21 cellular contexts compared by ENCODE assay signal in genomic region chr2:62768615-62769014, GRCh38.
A peak's percentile ranks its signal among the peaks of the same experiment; 100 is the strongest.
DNase-seq lines count a peak whose midpoint lies in the region; ATAC-seq and TF ChIP-seq lines count a peak whose summit lies in the region.
"Had no signal": no experiment of that assay in that cellular context is flagged by ENCODE, and none has a peak within 500 bp of the region (broad histone marks: within the 10 kb centered on the region; RNA-seq: fewer than 3 reads in every experiment).

No MANE protein-coding gene starts in this region.

- H3K9me3 Mint-ChIP-seq in MCF 10A (ENCODE audit: unreplicated experiment): peaks cover 7% of the 10 kb centered on the region
- H3K9me3 Mint-ChIP-seq: T-cell had no signal

- in situ Hi-C loops in mammary epithelial cell (cut with MboI; ENCODE audit: low sequenced_read_pairs in 2 of 2): no loop called here

- peaks cover 21% of the 10 kb centered on the region for H3K36me3 Mint-ChIP-seq in MCF 10A (ENCODE audit: insufficient read depth, unreplicated experiment)

- H3K27me3 ChIP-seq in mammary epithelial cell (ENCODE audit: insufficient read depth, low read length) (no peaks in the 10 kb centered on the region), PC-3 (ENCODE audit: low read length) (no peaks in the 10 kb centered on the region), body of pancreas (no peaks in the 10 kb centered on the region), BE2C (no peaks in the 10 kb centered on the region)

- CTCF ChIA-PET in mammary epithelial cell (lab: Charles Lee; ENCODE audit: low non-redundant PET) (interaction anchor here (0.7 kb wide), 1 partner anchor 312 kb away, joined by 3 read pairs; no protein-coding TSS in a partner anchor), MCF 10A (lab: Yijun Ruan, JAX) (interaction anchor here (1.9 to 12.2 kb wide), 2 partner anchors 18 to 314 kb away, joined by 4 to 266 read pairs; no protein-coding TSS in a partner anchor), PC-3 (lab: Charles Lee) (no interaction called here)

- H3K4me1 ChIP-seq in mammary epithelial cell (ENCODE audit: insufficient read depth, low read length) (no peaks in the 10 kb centered on the region), PC-3 (ENCODE audit: insufficient read depth, low read length) (peaks cover 29% of the 10 kb centered on the region), body of pancreas (no peaks in the 10 kb centered on the region), BE2C (peaks cover 6% of the 10 kb centered on the region)

- intact Hi-C loops in mammary epithelial cell (cut with micrococcal nuclease): no loop called here
- intact Hi-C loops in MCF 10A (cut with micrococcal nuclease): no loop called here
- intact Hi-C loops in PC-3 (cut with micrococcal nuclease): loop anchor here (1.0 to 5.0 kb wide), 2 partner anchors 36 to 190 kb away; no protein-coding TSS in a partner anchor
- intact Hi-C loops in body of pancreas (cut with DNase I): loop anchor here (5.0 kb wide), 1 partner anchor 51 kb away; no protein-coding TSS in a partner anchor

- H3K4me2 ChIP-seq in mammary epithelial cell (ENCODE audit: insufficient read depth, low read depth, low read length) (no peak overlapping the region), PC-3 (ENCODE audit: low read length) (peak overlapping the region; percentile 52)
- H3K4me2 ChIP-seq: KMS-11 had no signal

- peak; percentile 64 for ATAC-seq in PC-3
- no peak for ATAC-seq in body of pancreas
- ATAC-seq: T-cell had no signal

- H3K27me3 Mint-ChIP-seq in MCF 10A (ENCODE audit: insufficient read depth, unreplicated experiment): no peaks in the 10 kb centered on the region
- H3K27me3 Mint-ChIP-seq: T-cell had no signal

- H3K4me1 Mint-ChIP-seq in MCF 10A (ENCODE audit: insufficient read depth, unreplicated experiment): peaks cover 10% of the 10 kb centered on the region
- H3K4me1 Mint-ChIP-seq: H9 had no signal

- no peaks in the 10 kb centered on the region for H3K9me2 ChIP-seq in PC-3 (replicated peaks; ENCODE audit: low read length)

- no peak overlapping the region for H2AFZ ChIP-seq in mammary epithelial cell (ENCODE audit: low read depth, low read length)
- no peak overlapping the region for H2AFZ ChIP-seq in PC-3 (ENCODE audit: low read length)

- H3K9ac ChIP-seq in mammary epithelial cell (ENCODE audit: insufficient read depth, low read length) (no peak overlapping the region), PC-3 (ENCODE audit: low read length) (no peak overlapping the region)
- H3K9ac ChIP-seq: KMS-11 had no signal

- no peak overlapping the region for H3K27ac Mint-ChIP-seq in MCF 10A (ENCODE audit: low read depth, unreplicated experiment)
- H3K27ac Mint-ChIP-seq: CD14-positive monocyte, H9, T-cell had no signal

- no peaks in the 10 kb centered on the region for H3F3A ChIP-seq in PC-3 (ENCODE audit: low read length, unreplicated experiment)

- peaks cover 50% of the 10 kb centered on the region for H3K79me2 ChIP-seq in mammary epithelial cell (ENCODE audit: insufficient read depth, low read length)
- H3K79me2 ChIP-seq in PC-3 (ENCODE audit: low read length): peaks cover under 1% of the 10 kb centered on the region; the same call in 1 of the 2 replicates

- H4K20me1 ChIP-seq in mammary epithelial cell (ENCODE audit: insufficient read depth, low read length): no peaks in the 10 kb centered on the region
- no peaks in the 10 kb centered on the region for H4K20me1 ChIP-seq in PC-3 (ENCODE audit: low read length)

- WGBS in mammary epithelial cell (ENCODE audit: low coverage, missing lambda C conversion rate): 57% methylated on average over 3 of the region's 3 CpGs
- WGBS in body of pancreas, 2 donors: 74% methylated on average over 3 of the region's 3 CpGs

- dilution Hi-C loops in mammary epithelial cell (cut with HindIII; ENCODE audit: low sequenced_read_pairs): no loop called here

- TF ChIP-seq CTCF in mammary epithelial cell (conservative IDR thresholded peaks at IDR 0.05 in 1 of 2, IDR thresholded peaks at IDR 0.05 in 1 of 2; ENCODE audit: extremely low read depth in 1 of 2, insufficient read depth in 1 of 2, low read depth in 1 of 2, low read length in 2 of 2): no peak
- no peak for TF ChIP-seq CTCF in MCF 10A (IDR thresholded peaks at IDR 0.05; ENCODE audit: unreplicated experiment)
- no peak for TF ChIP-seq CTCF in PC-3 (conservative IDR thresholded peaks at IDR 0.05; ENCODE audit: low read depth, low read length)
- TF ChIP-seq CTCF in body of pancreas (IDR thresholded peaks at IDR 0.05): no peak
- TF ChIP-seq CTCF in BE2C (IDR thresholded peaks at IDR 0.05; ENCODE audit: low read depth, low read length): no peak

- H3K27ac ChIP-seq in mammary epithelial cell (ENCODE audit: insufficient read depth, low read depth, low read length) (no peak overlapping the region), PC-3 (ENCODE audit: low read length) (peak overlapping the region; percentile 32), body of pancreas (no peak overlapping the region)
- H3K27ac ChIP-seq: KMS-11 had no signal

- H3K9me3 ChIP-seq in mammary epithelial cell (replicated peaks; ENCODE audit: insufficient read depth, low read length) (no peaks in the 10 kb centered on the region), PC-3 (ENCODE audit: low read length) (no peaks in the 10 kb centered on the region), body of pancreas (no peaks in the 10 kb centered on the region), BE2C (no peaks in the 10 kb centered on the region)

- peak; percentile 35 for DNase-seq in mammary epithelial cell
- no peak for DNase-seq in MCF 10A (ENCODE audit: unreplicated experiment)
- peak; percentile 78 for DNase-seq in PC-3
- DNase-seq in fibroblast of peridontal ligament (ENCODE audit: extremely low read depth): peak; percentile 38
- no peak for DNase-seq in cerebellum (ENCODE audit: low spot score)
- DNase-seq in body of pancreas: no peak
- DNase-seq in T-helper 9 cell: no peak
- DNase-seq in BE2C: no peak
- DNase-seq: 8988T, DMS53, H9, MV-4-11, NCI-H1105 treated with DMSO at 0.1 percent for 48 hours, NCI-H2081, NCI-H446 treated with DMSO at 0.1 percent for 48 hours, NCI-H526 treated with DMSO at 0.1 percent for 48 hours, RPMI8226, SHP77, T-cell had no signal

- BruUV-seq in mammary epithelial cell (replicated peaks; lab: Mats Ljungman, UMichigan): no TSS peak
- no TSS peak for BruUV-seq in MCF 10A (replicated peaks; lab: Mats Ljungman, UMichigan)
- no TSS peak for BruUV-seq in PC-3 (replicated peaks; lab: Mats Ljungman, UMichigan)

- TF ChIP-seq POLR2A in body of pancreas (IDR thresholded peaks at IDR 0.05): no peak

- H3K4me3 ChIP-seq in mammary epithelial cell (replicated peaks in 1 of 3; ENCODE audit: insufficient read depth in 1 of 3, low read depth in 2 of 3, low read length in 3 of 3): no peak overlapping the region
- H3K4me3 ChIP-seq in PC-3 (ENCODE audit: low read length): no peak overlapping the region
- no peak overlapping the region for H3K4me3 ChIP-seq in body of pancreas
- no peak overlapping the region for H3K4me3 ChIP-seq in BE2C (ENCODE audit: low read depth, low read length)

- POLR2A ChIA-PET in MCF 10A (lab: Yijun Ruan, JAX): interaction anchor here (0.6 to 2.0 kb wide), 6 partner anchors 10 to 262 kb away, joined by 3 to 8 read pairs (median 4); partner anchors contain the start of gene EHBP1
- POLR2A ChIA-PET in PC-3 (lab: Charles Lee; ENCODE audit: unreplicated experiment): interaction anchor here (0.6 kb wide), 2 partner anchors 263 to 584 kb away, joined by 3 to 4 read pairs; no protein-coding TSS in a partner anchor

- H3K4me3 Mint-ChIP-seq in MCF 10A (ENCODE audit: unreplicated experiment): no peak overlapping the region
- H3K4me3 Mint-ChIP-seq: CD14-positive monocyte, H9, T-cell had no signal

- H3K36me3 ChIP-seq in mammary epithelial cell (ENCODE audit: insufficient read depth, low read length): peaks cover 7% of the 10 kb centered on the region
- no peaks in the 10 kb centered on the region for H3K36me3 ChIP-seq in PC-3 (ENCODE audit: low read depth, low read length)
- H3K36me3 ChIP-seq in body of pancreas (replicated peaks in 1 of 2; ENCODE audit: insufficient read depth in 1 of 2, low read depth in 2 of 2): no peaks in the 10 kb centered on the region
- H3K36me3 ChIP-seq in BE2C: no peaks in the 10 kb centered on the region

Comparison
In these comparisons a context has a peak if more than half of its experiments do, and no peak if none do; other contexts are left out.
1. DNase-seq: peak in mammary epithelial cell (single experiment), PC-3 (single experiment) and fibroblast of peridontal ligament (single experiment); none in MCF 10A (single experiment), cerebellum (single experiment), body of pancreas (0 of 4), T-helper 9 cell (single experiment) and BE2C (single experiment).
2. intact Hi-C loops: an anchor here in PC-3 (1.0 to 5.0 kb wide) and body of pancreas (5.0 kb wide); none called in mammary epithelial cell and MCF 10A.